In genomic region chr21:37671381-37671780, GRCh38 we compare ENCODE assay signal across 25 cellular contexts.
DNase-seq lines count a peak whose midpoint lies in the region; ATAC-seq, FAIRE-seq and TF ChIP-seq lines count a peak whose summit lies in the region.
"Had no signal": no experiment of that assay in that cellular context is flagged by ENCODE, and none has a peak within 500 bp of the region (broad histone marks: within the 10 kb centered on the region; RNA-seq: fewer than 3 reads in every experiment).

No MANE protein-coding gene starts in this region.

- H3K9me3 Mint-ChIP-seq in endothelial cell (ENCODE audit: unreplicated experiment) (no peaks in the 10 kb centered on the region), T-cell (no peaks in the 10 kb centered on the region)
- H3K9me3 Mint-ChIP-seq: CD4-positive, alpha-beta T cell had no signal

- no peak overlapping the region for H3K4me2 ChIP-seq in H1 (ENCODE audit: insufficient read depth in 1 of 2, low read depth in 2 of 2, low read length in 2 of 2)
- H3K4me2 ChIP-seq: BLaER1 had no signal

- peak overlapping the region; percentile 72 for H3K4ac ChIP-seq in H1 (replicated peaks; ENCODE audit: insufficient read length, low read depth, low read length)

- H2BK120ac ChIP-seq in H1 (replicated peaks; ENCODE audit: low read depth, low read length), result peak overlapping the region; percentile 91

- POLR2A ChIA-PET in H1 (lab: Charles Lee; ENCODE audit: partially characterized antibody), result interaction anchor here (0.7 kb wide), 1 partner anchor 724 kb away, joined by 3 read pairs; no protein-coding TSS in a partner anchor
- POLR2A ChIA-PET in T-cell (lab: Charles Lee), result no interaction called here

- H2BK12ac ChIP-seq in H1 (ENCODE audit: low read depth, low read length), result peak overlapping the region; percentile 94; the same call in 1 of the 2 replicates

- no peak for FAIRE-seq in H1 (lab: Jason Lieb, UNC)
- FAIRE-seq: GM12878, HTR-8/SVneo, RCC 7860 had no signal

- TF ChIP-seq RAD21 in H1 (IDR thresholded peaks at IDR 0.05 in 1 of 2, conservative IDR thresholded peaks at IDR 0.05 in 1 of 2; ENCODE audit: low read depth in 2 of 2, low read length in 2 of 2), result no peak

- H3K27ac Mint-ChIP-seq in endothelial cell (ENCODE audit: unreplicated experiment) (no peak overlapping the region), T-cell (no peak overlapping the region)
- H3K27ac Mint-ChIP-seq: CD4-positive, alpha-beta T cell had no signal

- CTCF ChIA-PET in H1 (lab: Charles Lee; ENCODE audit: partially characterized antibody), result no interaction called here
- CTCF ChIA-PET in T-cell (lab: Charles Lee), result no interaction called here

- peak overlapping the region; percentile 64; the same call in 1 of the 2 replicates for H2BK20ac ChIP-seq in H1 (ENCODE audit: low read length)

- H3K27me3 Mint-ChIP-seq in endothelial cell (ENCODE audit: unreplicated experiment), result peaks cover 2% of the 10 kb centered on the region
- H3K27me3 Mint-ChIP-seq in T-cell, result peaks cover 29 to 34% of the 10 kb centered on the region in 2 donors

- no peaks in the 10 kb centered on the region for H3K36me3 ChIP-seq in RWPE2 (ENCODE audit: low read depth)
- peaks cover 0 to 4% (median 0%) of the 10 kb centered on the region in 4 experiments; a peak in 1 of 8 replicates for H3K36me3 ChIP-seq in H1 (ENCODE audit: control insufficient read depth in 2 of 4, insufficient read depth in 4 of 4, low read length in 3 of 4)
- H3K36me3 ChIP-seq: BLaER1 had no signal

- no peak for TF ChIP-seq EP300 in H1 (IDR thresholded peaks at IDR 0.05; ENCODE audit: borderline replicate concordance in 1 of 2, low read depth in 2 of 2, low read length in 2 of 2)

- H2AFZ ChIP-seq in H1 (ENCODE audit: low read length), result no peak overlapping the region

- H3K79me1 ChIP-seq in H1 (ENCODE audit: low read depth, low read length), result no peaks in the 10 kb centered on the region

- TF ChIP-seq CTCF in RWPE2 (IDR thresholded peaks at IDR 0.05; ENCODE audit: poor library complexity, severe bottlenecking) (no peak), H1 (IDR thresholded peaks at IDR 0.05; ENCODE audit: control extremely low read depth in 1 of 3, insufficient read depth in 1 of 3, low read depth in 1 of 3, low read length in 3 of 3) (no peak), endothelial cell (IDR thresholded peaks at IDR 0.05; ENCODE audit: unreplicated experiment) (no peak)

- DNase-seq in RWPE2 (ENCODE audit: low spot score) (no peak), H1 (ENCODE audit: low read depth in 1 of 2, low spot score in 2 of 2) (no peak), myocyte (ENCODE audit: low read depth) (peak; percentile 65), SK-N-DZ (ENCODE audit: low spot score) (no peak), endothelial cell (ENCODE audit: low spot score) (no peak), DMS153 treated with DMSO at 0.1 percent for 48 hours (lab: John Stamatoyannopoulos, UW; ENCODE audit: unreplicated experiment) (no peak), T-cell (no peak)
- DNase-seq: ACHN; Caco-2; CD4-positive, alpha-beta T cell; DMS 273 treated with DMSO at 0.1 percent for 48 hours; DND-41; KG1; NCI-H1105; NCI-H146; NCI-H2081; NCI-H2171; NCI-H345; NCI-H524; NCI-H82; Right ventricle myocardium superior had no signal

- H2AK5ac ChIP-seq in H1 (ENCODE audit: low read depth, low read length), result no peak overlapping the region

- H3K4me3 Mint-ChIP-seq in endothelial cell (ENCODE audit: unreplicated experiment), result no peak overlapping the region
- no peak overlapping the region for H3K4me3 Mint-ChIP-seq in T-cell
- H3K4me3 Mint-ChIP-seq: CD4-positive, alpha-beta T cell had no signal

- H4K5ac ChIP-seq in H1 (ENCODE audit: insufficient read length, low read depth, low read length), result no peak overlapping the region

- H3K36me3 Mint-ChIP-seq in endothelial cell (ENCODE audit: low read depth, unreplicated experiment), result no peaks in the 10 kb centered on the region
- H3K36me3 Mint-ChIP-seq in T-cell, result no peaks in the 10 kb centered on the region

- H4K8ac ChIP-seq in H1 (ENCODE audit: extremely low read depth, insufficient read depth, low read length), result no peak overlapping the region

- H3K14ac ChIP-seq in H1 (ENCODE audit: insufficient read length), result no peak overlapping the region

- H3K27me3 ChIP-seq in RWPE2 (ENCODE audit: insufficient read depth, poor library complexity, severe bottlenecking) (no peaks in the 10 kb centered on the region), H1 (replicated peaks in 1 of 4; ENCODE audit: control insufficient read depth in 3 of 4, extremely low read depth in 1 of 4, insufficient read depth in 3 of 4, low read length in 3 of 4) (no peaks in the 10 kb centered on the region; a peak in 2 of 7 replicates)
- H3K27me3 ChIP-seq: BLaER1 had no signal

- H3K9ac ChIP-seq in H1 (replicated peaks in 1 of 4; ENCODE audit: extremely low read depth in 1 of 4, low read depth in 3 of 4, low read length in 3 of 4), result no peak overlapping the region
- H3K9ac ChIP-seq: BLaER1 had no signal

- H2BK15ac ChIP-seq in H1 (ENCODE audit: low read length), result peak overlapping the region; percentile 23; the same call in 1 of the 2 replicates

- H3K27ac ChIP-seq in RWPE2 (ENCODE audit: poor library complexity, severe bottlenecking), result peak overlapping the region; percentile 34
- no peak overlapping the region for H3K27ac ChIP-seq in H1 (ENCODE audit: low read depth, low read length)
- H3K27ac ChIP-seq: BLaER1 had no signal

- no peak overlapping the region for H3K56ac ChIP-seq in H1 (replicated peaks; ENCODE audit: insufficient read length, low read depth, low read length)

- H3K23ac ChIP-seq in H1 (ENCODE audit: insufficient read length), result no peak overlapping the region

- H4K91ac ChIP-seq in H1 (replicated peaks; ENCODE audit: insufficient read length, low read length), result peak overlapping the region; percentile 77

- H3K4me3 ChIP-seq in RWPE2 (ENCODE audit: severe bottlenecking) (no peak overlapping the region), H1 (ENCODE audit: extremely low read depth in 1 of 4, insufficient read depth in 2 of 4, low read depth in 3 of 4, low read length in 4 of 4) (no peak overlapping the region)
- H3K4me3 ChIP-seq: BLaER1, GM12878 had no signal

- H3K9me3 ChIP-seq in RWPE2 (ENCODE audit: severe bottlenecking) (no peaks in the 10 kb centered on the region), H1 (ENCODE audit: insufficient read depth in 2 of 2, low read depth in 1 of 2, low read length in 1 of 2) (peaks cover 4 to 10% of the 10 kb centered on the region in 2 experiments)

- H3K23me2 ChIP-seq in H1 (ENCODE audit: low read depth, low read length), result no peaks in the 10 kb centered on the region

- peaks cover 14% of the 10 kb centered on the region for H3K4me1 ChIP-seq in RWPE2 (ENCODE audit: insufficient read depth, poor library complexity, severe bottlenecking)
- H3K4me1 ChIP-seq in H1 (replicated peaks in 1 of 4; ENCODE audit: control insufficient read depth in 3 of 4, insufficient read depth in 4 of 4, low read length in 3 of 4), result peaks cover 2 to 10% (median 7%) of the 10 kb centered on the region in 4 experiments; a peak in 5 of 7 replicates

- no peaks in the 10 kb centered on the region for H4K20me1 ChIP-seq in H1 (replicated peaks in 1 of 2; ENCODE audit: control insufficient read depth in 1 of 2, insufficient read depth in 2 of 2, low read length in 2 of 2)
- H4K20me1 ChIP-seq: BLaER1 had no signal

- H3K4me1 Mint-ChIP-seq in endothelial cell (ENCODE audit: unreplicated experiment) (peaks cover 18% of the 10 kb centered on the region), T-cell (peaks cover 0 to 2% (median 2%) of the 10 kb centered on the region in 3 donors)

- H3K79me2 ChIP-seq in H1 (ENCODE audit: control insufficient read depth in 1 of 2, insufficient read depth in 2 of 2, low read length in 2 of 2), result no peaks in the 10 kb centered on the region

- no peak for TF ChIP-seq POLR2A in H1 (IDR thresholded peaks at IDR 0.05; ENCODE audit: control extremely low read depth in 1 of 2, low read depth in 2 of 2, low read length in 2 of 2)

- no peak for ATAC-seq in RWPE2 (ENCODE audit: low read depth)
- ATAC-seq in T-cell (replicated peaks in 1 of 4), result no peak
- ATAC-seq: GM12878 had no signal

- H3K18ac ChIP-seq in H1 (ENCODE audit: extremely low read depth, low read length), result no peak overlapping the region

- WGBS in H1 (ENCODE audit: extremely low coverage in 1 of 2, insufficient coverage in 1 of 2, insufficient read length in 1 of 2, insufficient replicate concordance in 2 of 2, low coverage in 1 of 2, low lambda C conversion rate in 2 of 2, missing lambda C conversion rate in 1 of 2), 2 experiments, result 96% methylated on average over 5 of the region's 5 CpGs; no CpG with 5 or more reads in 1 of the 2 experiments

- peak overlapping the region; percentile 73; the same call in 1 of the 2 replicates for H2BK5ac ChIP-seq in H1 (ENCODE audit: low read depth, low read length)

TF ChIP-seq in H1, 55 proteins besides CTCF, POLR2A, EP300 and RAD21:
- no peak for TF ChIP-seq HDAC2 (IDR thresholded peaks at IDR 0.05; ENCODE audit: borderline replicate concordance in 1 of 2, low read depth in 2 of 2, low read length in 2 of 2)
- TF ChIP-seq YY1 (IDR thresholded peaks at IDR 0.05; ENCODE audit: low read depth, low read length), result no peak
- no peak for TF ChIP-seq SUZ12 (IDR thresholded peaks at IDR 0.05; ENCODE audit: low read length)
- TF ChIP-seq CBX8 (IDR thresholded peaks at IDR 0.05; ENCODE audit: borderline replicate concordance, low read depth, low read length), result no peak
- no peak for TF ChIP-seq ASH2L (IDR thresholded peaks at IDR 0.05; ENCODE audit: low read length)
- no peak for TF ChIP-seq MAX (IDR thresholded peaks at IDR 0.05)
- no peak for TF ChIP-seq NRF1 (IDR thresholded peaks at IDR 0.05; ENCODE audit: low read depth, low read length)
- TF ChIP-seq FOSL1 (IDR thresholded peaks at IDR 0.05; ENCODE audit: insufficient read depth, low read depth, low read length), result no peak
- TF ChIP-seq EZH2 (IDR thresholded peaks at IDR 0.05; ENCODE audit: low read depth, low read length, severe bottlenecking), result no peak
- TF ChIP-seq TBP (IDR thresholded peaks at IDR 0.05; ENCODE audit: low read depth, low read length), result no peak
- no peak for TF ChIP-seq BACH1 (IDR thresholded peaks at IDR 0.05; ENCODE audit: low read length)
- TF ChIP-seq RNF2 (IDR thresholded peaks at IDR 0.05; ENCODE audit: borderline replicate concordance, low read depth, low read length, missing control alignments, poor library complexity, severe bottlenecking), result no peak
- no peak for TF ChIP-seq GABPA (IDR thresholded peaks at IDR 0.05; ENCODE audit: borderline replicate concordance, insufficient read depth, low read length)
- TF ChIP-seq SAP30 (IDR thresholded peaks at IDR 0.05; ENCODE audit: insufficient read depth, insufficient replicate concordance, low read length), result no peak
